ENCODE assay signal across 12 cellular contexts in the genomic region with DNA sequence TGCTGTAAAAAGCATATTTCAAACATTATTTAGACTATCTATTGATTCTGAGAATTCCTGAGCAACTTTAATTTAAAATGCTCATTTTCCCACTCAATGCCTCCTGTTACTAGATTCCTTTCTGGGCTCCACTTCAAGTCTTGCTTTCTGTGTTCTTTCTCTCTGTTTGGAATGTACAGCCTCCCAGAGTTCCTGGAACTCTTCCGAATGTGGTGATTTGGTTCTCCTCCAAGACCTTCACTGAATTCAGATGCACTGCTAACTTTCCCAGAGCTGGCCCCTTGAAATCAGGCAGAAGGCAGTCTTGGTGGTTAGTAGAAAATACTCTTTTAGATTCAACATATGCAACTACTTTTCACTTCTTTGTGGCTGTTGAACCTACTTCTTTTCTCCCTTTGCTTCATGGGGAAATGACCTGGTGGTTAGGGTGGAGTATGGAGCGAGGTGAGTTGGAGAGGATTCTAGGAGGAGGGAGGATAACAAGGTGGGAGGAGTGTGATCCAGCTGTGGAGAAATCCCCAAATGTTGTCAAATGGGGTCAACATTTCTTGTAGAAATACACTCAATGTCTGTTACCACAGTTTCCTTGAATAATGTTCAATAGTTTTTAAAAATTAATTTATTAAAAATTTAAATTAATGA. TPM values are rescaled to one million over a fixed set of nuclear protein-coding genes. Genes with fewer than 3 reads are reported as not detected.
DNase-seq lines count a peak whose midpoint lies in the region; ATAC-seq and TF ChIP-seq lines count a peak whose summit lies in the region.
"Had no signal": no experiment of that assay in that cellular context is flagged by ENCODE, and none has a peak within 500 bp of the region (broad histone marks: within the 10 kb centered on the region; RNA-seq: fewer than 3 reads in every experiment).

No MANE protein-coding gene starts in this region.

- no peaks in the 10 kb centered on the region for H4K20me1 ChIP-seq in IMR-90 (ENCODE audit: insufficient read depth, low read length)

- H2BK15ac ChIP-seq in IMR-90 (ENCODE audit: low read depth, low read length) (0 out of 3 replicates have a peak overlapping the region, but pooled peaks have one; percentile 31), mesenchymal stem cell (ENCODE audit: low read depth, poor library complexity, severe bottlenecking) (no peak overlapping the region)

- H2BK5ac ChIP-seq in IMR-90 (ENCODE audit: low read depth, low read length, poor library complexity, severe bottlenecking) (peak overlapping the region; percentile 80), mesenchymal stem cell (ENCODE audit: low read depth, low read length, poor library complexity, severe bottlenecking) (no peak overlapping the region)

- H2BK20ac ChIP-seq in IMR-90 (ENCODE audit: low read depth, low read length) = no peak overlapping the region

- peaks cover 6% of the 10 kb centered on the region for H3K27me3 Mint-ChIP-seq in stimulated activated naive CD8-positive, alpha-beta T cell treated with anti-CD3 and anti-CD28 coated beads, Interleukin-15, amount 100 ng/mL, for 72 hours
- H3K27me3 Mint-ChIP-seq: naive thymus-derived CD8-positive, alpha-beta T cell had no signal

- H3K27ac Mint-ChIP-seq in stimulated activated naive CD8-positive, alpha-beta T cell treated with anti-CD3 and anti-CD28 coated beads, Interleukin-15, amount 100 ng/mL, for 72 hours = no peak overlapping the region
- H3K27ac Mint-ChIP-seq: naive thymus-derived CD8-positive, alpha-beta T cell had no signal

- H2AFZ ChIP-seq in IMR-90 (replicated peaks; ENCODE audit: low read length, poor library complexity) (no peak overlapping the region), mesenchymal stem cell (ENCODE audit: low read depth, low read length) (no peak overlapping the region)

- H3K4me3 Mint-ChIP-seq in stimulated activated naive CD8-positive, alpha-beta T cell treated with anti-CD3 and anti-CD28 coated beads, Interleukin-15, amount 100 ng/mL, for 72 hours = no peak overlapping the region
- H3K4me3 Mint-ChIP-seq: naive thymus-derived CD8-positive, alpha-beta T cell had no signal

- peak overlapping the region in 1 of 2 experiments; percentile 44; a peak in 2 of 4 replicates for H4K8ac ChIP-seq in IMR-90 (ENCODE audit: low read depth in 2 of 2, low read length in 2 of 2)
- H4K8ac ChIP-seq in mesenchymal stem cell (ENCODE audit: low read length) = no peak overlapping the region

- H3K4me2 ChIP-seq in IMR-90 (ENCODE audit: low read depth, low read length) (peak overlapping the region; percentile 84), mesenchymal stem cell (ENCODE audit: low read length, poor library complexity, severe bottlenecking) (no peak overlapping the region)

- H3K79me1 ChIP-seq in IMR-90 (ENCODE audit: low read depth in 1 of 2, low read length in 2 of 2) = no peaks in the 10 kb centered on the region
- no peaks in the 10 kb centered on the region for H3K79me1 ChIP-seq in mesenchymal stem cell (replicated peaks; ENCODE audit: low read length, poor library complexity, severe bottlenecking)

- no peak overlapping the region for H2BK12ac ChIP-seq in mesenchymal stem cell (ENCODE audit: low read length in 2 of 2)

- H3K9me3 ChIP-seq in IMR-90 (ENCODE audit: control insufficient read depth, insufficient read depth, low read length) (no peaks in the 10 kb centered on the region), mesenchymal stem cell (ENCODE audit: control insufficient read depth, low read length) (no peaks in the 10 kb centered on the region), testis (no peaks in the 10 kb centered on the region)

- H2BK120ac ChIP-seq in IMR-90 (ENCODE audit: low read depth, low read length) (0 out of 2 replicates have a peak overlapping the region, but pooled peaks have one; percentile 16), mesenchymal stem cell (ENCODE audit: low read depth, low read length) (no peak overlapping the region)

- WGBS in IMR-90 (ENCODE audit: extremely low coverage in 2 of 2, insufficient read length in 1 of 2), 2 experiments = no CpG with 5 or more reads among the region's 2 CpGs
- 50% methylated on average over 2 of the region's 2 CpGs for WGBS in mesenchymal stem cell
- WGBS in testis, 2 donors = 28 to 33% methylated on average over 2 of the region's 2 CpGs

- ATAC-seq in IMR-90 (ENCODE audit: low read depth) (peak; percentile 75), HG02852 (IDR thresholded peaks at IDR 0.05; ENCODE audit: unreplicated experiment) (no peak)
- no peak for ATAC-seq in stimulated activated naive CD8-positive, alpha-beta T cell treated with anti-CD3 and anti-CD28 coated beads, Interleukin-15, amount 100 ng/mL, for 72 hours
- ATAC-seq: HepG2; naive thymus-derived CD8-positive, alpha-beta T cell had no signal

- peaks cover 13% of the 10 kb centered on the region for H3K4me1 Mint-ChIP-seq in stimulated activated naive CD8-positive, alpha-beta T cell treated with anti-CD3 and anti-CD28 coated beads, Interleukin-15, amount 100 ng/mL, for 72 hours

- H3K36me3 ChIP-seq in IMR-90 (ENCODE audit: control insufficient read depth, insufficient read depth, low read length) = no peaks in the 10 kb centered on the region
- no peaks in the 10 kb centered on the region for H3K36me3 ChIP-seq in mesenchymal stem cell (ENCODE audit: control insufficient read depth in 1 of 2, insufficient read depth in 2 of 2, low read depth in 1 of 2, low read length in 2 of 2)
- H3K36me3 ChIP-seq in testis (ENCODE audit: low read depth, missing control alignments) = no peaks in the 10 kb centered on the region

- H3K9ac ChIP-seq in IMR-90 (ENCODE audit: low read depth, low read length) (0 out of 2 replicates have a peak overlapping the region, but pooled peaks have one; percentile 41), mesenchymal stem cell (ENCODE audit: low read length) (peak overlapping the region; percentile 35)

- H3K23ac ChIP-seq in IMR-90 (ENCODE audit: low read depth, low read length) (no peak overlapping the region), mesenchymal stem cell (ENCODE audit: low read length in 2 of 2) (no peak overlapping the region)

- intact Hi-C loops in IMR-90 (cut with micrococcal nuclease) = loop anchor here (1.0 to 2.0 kb wide), 2 partner anchors 28 to 41 kb away; a partner anchor contains a TSS
- intact Hi-C loops in testis (cut with DNase I; ENCODE audit: low total_unique reads) = no loop called here

- H4K91ac ChIP-seq in IMR-90 (ENCODE audit: insufficient read depth, low read depth, low read length) = no peak overlapping the region
- no peak overlapping the region for H4K91ac ChIP-seq in mesenchymal stem cell (ENCODE audit: low read length)

- dilution Hi-C loops in IMR-90 (cut with HindIII; ENCODE audit: low sequenced_read_pairs, unreplicated experiment) = no loop called here

- no peak for TF ChIP-seq RAD21 in IMR-90 (IDR thresholded peaks at IDR 0.05; ENCODE audit: low read length)

- TF ChIP-seq POLR2A in IMR-90 (IDR thresholded peaks at IDR 0.05; ENCODE audit: low read depth, low read length) (no peak), testis (IDR thresholded peaks at IDR 0.05) (no peak)

- H3K14ac ChIP-seq in IMR-90 (replicated peaks; ENCODE audit: low read depth, low read length) = 0 out of 2 replicates have a peak overlapping the region, but pooled peaks have one; percentile 8
- H3K14ac ChIP-seq in mesenchymal stem cell (ENCODE audit: low read length in 2 of 2) = no peak overlapping the region

- CTCF ChIA-PET in IMR-90 (lab: Yijun Ruan, JAX) = no interaction called here

- no peak overlapping the region for H2AK5ac ChIP-seq in IMR-90 (ENCODE audit: low read depth, low read length)
- H2AK5ac ChIP-seq in mesenchymal stem cell (ENCODE audit: low read length, severe bottlenecking) = no peak overlapping the region

- in situ Hi-C loops in IMR-90 (cut with MboI; ENCODE audit: low sequenced_read_pairs) (no loop called here), ACHN (cut with HindIII; ENCODE audit: low pct_ligation_motif_present, low pct_unique_long_range_greater_than_20kb, low sequenced_read_pairs) (no loop called here)

- TF ChIP-seq CTCF in IMR-90 (conservative IDR thresholded peaks at IDR 0.05; ENCODE audit: low read depth, low read length) (no peak), choroid plexus epithelial cell (conservative IDR thresholded peaks at IDR 0.05; ENCODE audit: low read depth, low read length) (no peak), testis (IDR thresholded peaks at IDR 0.05) (no peak)

- H3K18ac ChIP-seq in IMR-90 (ENCODE audit: low read depth, low read length) = peak overlapping the region; percentile 96
- H3K18ac ChIP-seq in mesenchymal stem cell (ENCODE audit: low read depth in 1 of 2, low read length in 2 of 2) = no peak overlapping the region

- H3K4me3 ChIP-seq in IMR-90 (ENCODE audit: insufficient read depth, low read depth, low read length) = no peak overlapping the region
- no peak overlapping the region for H3K4me3 ChIP-seq in choroid plexus epithelial cell (ENCODE audit: low read depth, low read length)
- H3K4me3 ChIP-seq in mesenchymal stem cell (ENCODE audit: insufficient read depth in 1 of 2, low read depth in 1 of 2, low read length in 2 of 2) = no peak overlapping the region
- H3K4me3 ChIP-seq in testis = no peak overlapping the region

- H3K27ac ChIP-seq in IMR-90 (ENCODE audit: insufficient read depth, low read length) (peak overlapping the region; percentile 91; the same call in 1 of the 2 replicates), mesenchymal stem cell (ENCODE audit: low read length, poor library complexity, severe bottlenecking) (no peak overlapping the region), testis (no peak overlapping the region)

- POLR2A ChIA-PET in IMR-90 (lab: Charles Lee; ENCODE audit: unreplicated experiment) = no interaction called here

- peak overlapping the region; percentile 62 for H4K5ac ChIP-seq in IMR-90 (ENCODE audit: low read depth, low read length)

- H3K4ac ChIP-seq in IMR-90 (ENCODE audit: low read depth, low read length) (no peak overlapping the region), mesenchymal stem cell (ENCODE audit: low read depth in 1 of 2, low read length in 2 of 2) (no peak overlapping the region)

- BruUV-seq in IMR-90 (replicated peaks; lab: Mats Ljungman, UMichigan) = no TSS peak

- H3K27me3 ChIP-seq in IMR-90 (ENCODE audit: control insufficient read depth, insufficient read depth, low read length) (no peaks in the 10 kb centered on the region), mesenchymal stem cell (ENCODE audit: control insufficient read depth in 1 of 2, insufficient read depth in 1 of 2, low read length in 2 of 2) (no peaks in the 10 kb centered on the region), testis (no peaks in the 10 kb centered on the region)

- H2AK9ac ChIP-seq in IMR-90 (replicated peaks; ENCODE audit: low read depth, low read length, poor library complexity) = no peak overlapping the region

- H3K9me1 ChIP-seq in IMR-90 (ENCODE audit: insufficient read depth, low read length) = no peaks in the 10 kb centered on the region

- H3K56ac ChIP-seq in IMR-90 (ENCODE audit: extremely low read depth, insufficient read depth, low read length) = no peak overlapping the region

- DNase-seq in IMR-90 (peak; percentile 89), choroid plexus epithelial cell (ENCODE audit: low read depth) (peak; percentile 94), mesenchymal stem cell (peak; percentile 2), testis (peak; percentile 67), MV-4-11 (lab: John Stamatoyannopoulos, UW) (no peak), ACHN (no peak)
- no peak for DNase-seq in stimulated activated naive CD8-positive, alpha-beta T cell treated with anti-CD3 and anti-CD28 coated beads, Interleukin-15, amount 100 ng/mL, for 72 hours
- DNase-seq: activated CD4-positive, alpha-beta T cell treated with anti-CD3 and anti-CD28 coated beads, Interleukin-2, amount 50 U/mL, for 48 hours; naive thymus-derived CD8-positive, alpha-beta T cell; NCI-H510A had no signal

- peaks cover 7% of the 10 kb centered on the region for H3K4me1 ChIP-seq in IMR-90 (ENCODE audit: control insufficient read depth, insufficient read depth, low read length)
- peaks cover 1% of the 10 kb centered on the region for H3K4me1 ChIP-seq in mesenchymal stem cell (ENCODE audit: control insufficient read depth, insufficient read depth, low read depth, low read length)
- H3K4me1 ChIP-seq in testis = peaks cover 10% of the 10 kb centered on the region

- peaks cover 8 to 11% of the 10 kb centered on the region in 2 donors for H3K9me3 Mint-ChIP-seq in stimulated activated naive CD8-positive, alpha-beta T cell treated with anti-CD3 and anti-CD28 coated beads, Interleukin-15, amount 100 ng/mL, for 72 hours

RNA-seq across cellular contexts. Expression of a gene that starts 27.9 kb away (rescaled TPM):
- total RNA-seq in IMR-90 (2012; rRNA removed) (3.9 and 4.3 TPM in 2 replicates), testis (100 to 1,000 TPM in 1 of 2 donors, 10 to 100 TPM in 1; 74.5 to 146 TPM)
- polyA plus RNA-seq in IMR-90 (2012; rRNA removed) (0.37 and 0.74 TPM in 2 replicates), testis (ENCODE audit: insufficient read depth, low read depth, low replicate concordance) (74.0 TPM)
- 0.05 and 0.10 TPM in 2 replicates for polyA plus RNA-seq in IMR-90 (2012; cell fraction: cytosol; rRNA removed)
- 0.33 and 1.6 TPM in 2 replicates for polyA plus RNA-seq in IMR-90 (2012; cell fraction: nucleus; rRNA removed; ENCODE audit: low replicate concordance)
- 1.0 TPM for polyA plus RNA-seq in mesenchymal stem cell (2013, experiment 1 of 2)
- 0.67 TPM for polyA plus RNA-seq in mesenchymal stem cell (2013, experiment 2 of 2)

Comparison
In these comparisons a context has a peak if more than half of its experiments do, and no peak if none do; other contexts are left out.
1. DNase-seq: peak in IMR-90 (single experiment), choroid plexus epithelial cell (single experiment), mesenchymal stem cell (single experiment) and testis (single experiment); none in stimulated activated naive CD8-positive, alpha-beta T cell treated with anti-CD3 and anti-CD28 coated beads, Interleukin-15, amount 100 ng/mL, for 72 hours (0 of 2), MV-4-11 (single experiment) and ACHN (single experiment).
2. RNA of a gene that starts 27.9 kb away (total RNA-seq): 74.5 to 146 TPM in testis; 3.9 to 4.3 TPM in IMR-90; every median in the first group is over 10 times any median in the second.